Comparison of ENCODE assay signal across 26 cellular contexts in genomic region chr12:29113101-29113500, GRCh38. TPM values are rescaled to one million over a fixed set of nuclear protein-coding genes. Genes with fewer than 3 reads are reported as not detected.
A peak's percentile ranks its signal among the peaks of the same experiment; 100 is the strongest.
DNase-seq lines count a peak whose midpoint lies in the region; ATAC-seq, FAIRE-seq and TF ChIP-seq lines count a peak whose summit lies in the region.
"Had no signal": no experiment of that assay in that cellular context is flagged by ENCODE, and none has a peak within 500 bp of the region (broad histone marks: within the 10 kb centered on the region; RNA-seq: fewer than 3 reads in every experiment).

No MANE protein-coding gene starts in this region.

- H3K27me3 Mint-ChIP-seq in CD4-positive, alpha-beta memory T cell = no peaks in the 10 kb centered on the region
- H3K27me3 Mint-ChIP-seq in activated naive CD8-positive, alpha-beta T cell treated with anti-CD3 and anti-CD28 coated beads, Interleukin-2, amount 50 U/mL, for 24 hours = peaks cover 2% of the 10 kb centered on the region
- H3K27me3 Mint-ChIP-seq: T-helper 17 cell had no signal

- peaks cover 2 to 20% (median 15%) of the 10 kb centered on the region in 8 donors for H3K9me3 Mint-ChIP-seq in CD4-positive, alpha-beta memory T cell
- peaks cover 31% of the 10 kb centered on the region for H3K9me3 Mint-ChIP-seq in activated naive CD8-positive, alpha-beta T cell treated with anti-CD3 and anti-CD28 coated beads, Interleukin-2, amount 50 U/mL, for 24 hours

- no peak overlapping the region for H3K4me2 ChIP-seq in neuronal stem cell (ENCODE audit: insufficient read depth, low read length, poor library complexity, severe bottlenecking)
- H3K4me2 ChIP-seq: A549 had no signal

- H3K9ac ChIP-seq in neuronal stem cell (ENCODE audit: low read depth, low read length, poor library complexity) = no peak overlapping the region

- no peak overlapping the region for H2BK12ac ChIP-seq in neuronal stem cell (ENCODE audit: low read length)

- peak overlapping the region in 1 of 7 donors; percentile 41 for H3K27ac Mint-ChIP-seq in CD4-positive, alpha-beta memory T cell
- H3K27ac Mint-ChIP-seq in activated naive CD8-positive, alpha-beta T cell treated with anti-CD3 and anti-CD28 coated beads, Interleukin-2, amount 50 U/mL, for 24 hours = no peak overlapping the region
- H3K27ac Mint-ChIP-seq: T-helper 17 cell had no signal

- H3K27me3 ChIP-seq in BJ (ENCODE audit: control insufficient read depth, insufficient read depth, low read length) (no peaks in the 10 kb centered on the region), bronchial epithelial cell (ENCODE audit: control insufficient read depth, insufficient read depth, low read length) (no peaks in the 10 kb centered on the region), neuronal stem cell (ENCODE audit: control insufficient read depth in 3 of 3, insufficient read depth in 3 of 3, low read depth in 1 of 3, low read length in 3 of 3) (no peaks in the 10 kb centered on the region)
- no peaks in the 10 kb centered on the region for H3K27me3 ChIP-seq in CD4-positive, alpha-beta memory T cell (ENCODE audit: insufficient read depth, low read length)
- H3K27me3 ChIP-seq: upper lobe of left lung had no signal

- intact Hi-C loops in CD4-positive, alpha-beta memory T cell (cut with micrococcal nuclease) = no loop called here

- no peak overlapping the region for H3K4ac ChIP-seq in neuronal stem cell (ENCODE audit: low read length)

- no peaks in the 10 kb centered on the region for H3K4me1 ChIP-seq in CD4-positive, alpha-beta memory T cell (ENCODE audit: insufficient read depth, low read length)
- H3K4me1 ChIP-seq in neuronal stem cell (ENCODE audit: control insufficient read depth in 2 of 2, insufficient read depth in 1 of 2, low read depth in 1 of 2, low read length in 2 of 2) = no peaks in the 10 kb centered on the region
- H3K4me1 ChIP-seq: A549, psoas muscle, upper lobe of left lung had no signal

- H3K18ac ChIP-seq in neuronal stem cell (ENCODE audit: low read length) = no peak overlapping the region

- H3K4me1 Mint-ChIP-seq in CD4-positive, alpha-beta memory T cell = no peaks in the 10 kb centered on the region
- no peaks in the 10 kb centered on the region for H3K4me1 Mint-ChIP-seq in activated naive CD8-positive, alpha-beta T cell treated with anti-CD3 and anti-CD28 coated beads, Interleukin-2, amount 50 U/mL, for 24 hours
- H3K4me1 Mint-ChIP-seq: T-helper 17 cell had no signal

- FAIRE-seq in bronchial epithelial cell (lab: Jason Lieb, UNC) = peak; percentile 88
- FAIRE-seq: A549, GM12891, K562, small intestine had no signal

- no peak for TF ChIP-seq CTCF in BJ (IDR thresholded peaks at IDR 0.05; ENCODE audit: insufficient read depth, low read depth, low read length)
- no peak for TF ChIP-seq CTCF in bronchial epithelial cell (IDR thresholded peaks at IDR 0.05; ENCODE audit: insufficient read depth, low read length, severe bottlenecking)

- H3K4me3 ChIP-seq in BJ (ENCODE audit: low read depth, low read length) (no peak overlapping the region), bronchial epithelial cell (ENCODE audit: low read depth, low read length) (no peak overlapping the region), neuronal stem cell (ENCODE audit: low read length in 2 of 2) (no peak overlapping the region)
- H3K4me3 ChIP-seq in CD4-positive, alpha-beta memory T cell (ENCODE audit: low read length in 2 of 2) = no peak overlapping the region
- H3K4me3 ChIP-seq: A549, coronary artery, K562, psoas muscle, upper lobe of left lung had no signal

- POLR2A ChIA-PET in BJ (lab: Charles Lee) = no interaction called here
- POLR2A ChIA-PET in CD4-positive, alpha-beta memory T cell (lab: Charles Lee; ENCODE audit: partially characterized antibody) = interaction anchor here (1.3 kb wide), 1 partner anchor 10 kb away, joined by 3 read pairs; no protein-coding TSS in a partner anchor

- no peak overlapping the region for H3K23ac ChIP-seq in neuronal stem cell (ENCODE audit: low read depth, low read length, poor library complexity)

- H4K91ac ChIP-seq in neuronal stem cell (ENCODE audit: low read depth, low read length, poor library complexity) = no peak overlapping the region

- peaks cover 4% of the 10 kb centered on the region in 2 donors for H3K9me3 ChIP-seq in CD4-positive, alpha-beta memory T cell (ENCODE audit: control insufficient read depth in 1 of 2, low read length in 2 of 2)
- peaks cover 0 to 5% of the 10 kb centered on the region in 2 donors for H3K9me3 ChIP-seq in neuronal stem cell (replicated peaks in 1 of 2; ENCODE audit: control insufficient read depth in 2 of 2, insufficient read depth in 1 of 2, low read depth in 1 of 2, low read length in 2 of 2)
- H3K9me3 ChIP-seq: A549 had no signal

- no peak for ATAC-seq in activated naive CD8-positive, alpha-beta T cell treated with anti-CD3 and anti-CD28 coated beads, Interleukin-2, amount 50 U/mL, for 24 hours
- ATAC-seq: A549, K562, left cardiac atrium, psoas muscle, T-helper 17 cell had no signal

- H2BK15ac ChIP-seq in neuronal stem cell (ENCODE audit: low read length) = no peak overlapping the region

- no peak overlapping the region for H3K4me3 Mint-ChIP-seq in CD4-positive, alpha-beta memory T cell
- no peak overlapping the region for H3K4me3 Mint-ChIP-seq in activated naive CD8-positive, alpha-beta T cell treated with anti-CD3 and anti-CD28 coated beads, Interleukin-2, amount 50 U/mL, for 24 hours
- H3K4me3 Mint-ChIP-seq: T-helper 17 cell had no signal

- no peaks in the 10 kb centered on the region for H3K36me3 ChIP-seq in BJ (ENCODE audit: control insufficient read depth, insufficient read depth, low read length)
- no peaks in the 10 kb centered on the region for H3K36me3 ChIP-seq in bronchial epithelial cell (ENCODE audit: control insufficient read depth, insufficient read depth, low read length)
- H3K36me3 ChIP-seq in CD4-positive, alpha-beta memory T cell (ENCODE audit: insufficient read depth, low read length) = no peaks in the 10 kb centered on the region
- no peaks in the 10 kb centered on the region for H3K36me3 ChIP-seq in neuronal stem cell (replicated peaks in 1 of 2; ENCODE audit: control insufficient read depth in 2 of 2, insufficient read depth in 2 of 2, low read length in 2 of 2)
- H3K36me3 ChIP-seq: upper lobe of left lung had no signal

- no peaks in the 10 kb centered on the region for H3K79me1 ChIP-seq in neuronal stem cell (ENCODE audit: low read depth, low read length)

- no peak overlapping the region for H2AK5ac ChIP-seq in neuronal stem cell (ENCODE audit: low read depth, low read length)

- no CpG with 5 or more reads among the region's 2 CpGs for WGBS in neuronal stem cell (ENCODE audit: extremely low coverage in 2 of 2, insufficient read length in 2 of 2, insufficient replicate concordance in 1 of 2), 2 donors

- peak; percentile 25 for DNase-seq in BJ (ENCODE audit: low read depth)
- DNase-seq in M059J (ENCODE audit: low read depth) = peak; percentile 80
- DNase-seq in bronchial epithelial cell (ENCODE audit: low read depth) = peak; percentile 64
- peak; percentile 56 for DNase-seq in kidney tubule cell (ENCODE audit: low spot score)
- no peak for DNase-seq in CD4-positive, alpha-beta memory T cell
- no peak for DNase-seq in NCI-H146 (lab: John Stamatoyannopoulos, UW)
- no peak for DNase-seq in activated naive CD8-positive, alpha-beta T cell treated with anti-CD3 and anti-CD28 coated beads, Interleukin-2, amount 50 U/mL, for 24 hours
- no peak for DNase-seq in neuronal stem cell (ENCODE audit: low spot score)
- DNase-seq: activated CD4-positive, alpha-beta T cell treated with anti-CD3 and anti-CD28 coated beads for 48 hours; activated naive CD4-positive, alpha-beta T cell; activated T-cell treated with anti-CD3 and anti-CD28 coated beads, Interleukin-2, amount 50 U/mL, for 48 hours; C1 segment of cervical spinal cord; Calu3; glutamatergic neuron; left cardiac atrium; NCI-H1436; NCI-H524 treated with DMSO at 0.1 percent for 48 hours; NK-92 treated with Interleukin-12 subunit alpha and Interleukin-12 subunit beta, amount 100 ng/mL, for 24 hours; psoas muscle; small intestine; T-helper 17 cell; upper lobe of left lung had no signal

- no peak overlapping the region for H3K14ac ChIP-seq in neuronal stem cell (ENCODE audit: low read length)

- peaks cover 1 to 4% of the 10 kb centered on the region in 2 donors for H3K36me3 Mint-ChIP-seq in CD4-positive, alpha-beta memory T cell
- peaks cover 5% of the 10 kb centered on the region for H3K36me3 Mint-ChIP-seq in activated naive CD8-positive, alpha-beta T cell treated with anti-CD3 and anti-CD28 coated beads, Interleukin-2, amount 50 U/mL, for 24 hours (ENCODE audit: low read depth)

- H2BK5ac ChIP-seq in neuronal stem cell (ENCODE audit: low read length) = no peak overlapping the region

- no peak overlapping the region for H2AFZ ChIP-seq in neuronal stem cell (ENCODE audit: low read length)

- no peak overlapping the region for H4K8ac ChIP-seq in neuronal stem cell (ENCODE audit: low read depth, low read length)

- no peak overlapping the region for H2BK120ac ChIP-seq in neuronal stem cell (ENCODE audit: low read depth, low read length)

- no peak overlapping the region for H3K27ac ChIP-seq in CD4-positive, alpha-beta memory T cell (ENCODE audit: low read depth, low read length)
- H3K27ac ChIP-seq in neuronal stem cell (replicated peaks; ENCODE audit: low read length) = no peak overlapping the region
- H3K27ac ChIP-seq: A549, coronary artery, psoas muscle, upper lobe of left lung had no signal

- CTCF ChIA-PET in BJ (lab: Yijun Ruan, JAX) = no interaction called here
- CTCF ChIA-PET in CD4-positive, alpha-beta memory T cell (lab: Charles Lee; ENCODE audit: partially characterized antibody) = no interaction called here

RNA-seq across cellular contexts. Expression of gene FAR2, which starts 36.0 kb away (rescaled TPM):
- 17.1 and 23.7 TPM in 2 replicates for polyA plus RNA-seq in BJ (2011; rRNA removed)
- polyA minus RNA-seq in BJ (2011; rRNA and poly(A)+ RNA removed) = 17.1 and 18.9 TPM in 2 replicates
- 6.6 and 10.0 TPM in 2 replicates for total RNA-seq in M059J (2014; rRNA removed; shearing (Covaris generic))
- 1.5 and 2.4 TPM in 2 replicates for total RNA-seq in bronchial epithelial cell
- total RNA-seq in CD4-positive, alpha-beta memory T cell = 10 to 100 TPM in 1 of 2 experiments, 1 to 10 TPM in 1; 6.2 to 10.1 TPM
- polyA plus RNA-seq in CD4-positive, alpha-beta memory T cell = 10 to 100 TPM in 1 of 2 donors, 1 to 10 TPM in 1; 10.0 to 10.6 TPM
- polyA plus RNA-seq in neuronal stem cell (2013, experiment 1 of 2) = 21.2 TPM
- polyA plus RNA-seq in neuronal stem cell (2013, experiment 2 of 2) = 18.9 TPM

Comparison
In these comparisons a context has a peak if more than half of its experiments do, and no peak if none do; other contexts are left out.
1. DNase-seq: peak in BJ (single experiment), M059J (single experiment), bronchial epithelial cell (single experiment) and kidney tubule cell (single experiment); none in CD4-positive, alpha-beta memory T cell (0 of 5), NCI-H146 (single experiment), activated naive CD8-positive, alpha-beta T cell treated with anti-CD3 and anti-CD28 coated beads, Interleukin-2, amount 50 U/mL, for 24 hours (single experiment) and neuronal stem cell (single experiment).